In the genomic region with DNA sequence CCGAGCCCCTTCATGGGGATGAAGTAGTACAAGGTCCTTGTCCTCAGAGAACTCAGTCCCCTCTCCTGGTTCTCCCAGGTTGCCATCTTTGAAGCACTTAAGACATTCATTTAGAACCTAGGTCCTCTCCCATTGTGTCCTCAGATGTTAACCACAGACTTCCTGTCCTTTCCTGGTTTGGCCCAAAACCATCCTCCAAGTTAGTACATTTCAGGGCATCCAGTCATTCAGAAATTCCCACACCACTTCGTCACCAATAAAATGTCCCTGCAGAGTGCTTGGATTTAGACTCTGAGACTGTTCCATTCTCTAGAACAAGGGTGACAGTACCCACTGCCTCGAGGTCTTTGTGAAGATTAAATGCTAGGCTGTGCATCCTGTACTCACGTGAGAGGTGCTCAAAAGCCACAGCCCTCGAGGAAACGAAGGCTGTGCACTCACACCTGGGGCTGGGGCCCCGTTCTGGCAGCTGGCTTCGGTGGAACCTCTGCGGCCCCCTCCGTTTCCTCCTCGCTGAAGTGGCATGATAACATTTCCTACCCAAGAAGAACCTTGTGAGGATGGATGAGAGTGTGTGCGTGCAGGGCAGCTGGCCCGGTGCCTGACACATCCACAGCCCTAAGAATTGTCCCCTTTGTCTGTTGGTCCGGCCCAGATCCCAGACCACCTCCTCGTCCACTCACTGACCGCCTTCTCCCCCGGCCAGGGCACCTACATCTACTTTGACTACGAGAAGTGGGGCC, we compare ENCODE assay signal across 1 cellular context.
TF ChIP-seq lines count a peak whose summit lies in the region.

No MANE protein-coding gene starts in this region.

TF ChIP-seq in H1, 55 proteins besides CTCF, POLR2A, EP300 and RAD21:
- TF ChIP-seq CREB1 (IDR thresholded peaks at IDR 0.05) (no peak), POLR2AphosphoS5 (IDR thresholded peaks at IDR 0.05; ENCODE audit: low read depth, low read length) (peak; percentile 36; the same call in 1 of the 2 replicates), SIX5 (IDR thresholded peaks at IDR 0.05; ENCODE audit: low read depth, low read length) (no peak)
